ENCODE assay signal across 9 cellular contexts in the genomic region with DNA sequence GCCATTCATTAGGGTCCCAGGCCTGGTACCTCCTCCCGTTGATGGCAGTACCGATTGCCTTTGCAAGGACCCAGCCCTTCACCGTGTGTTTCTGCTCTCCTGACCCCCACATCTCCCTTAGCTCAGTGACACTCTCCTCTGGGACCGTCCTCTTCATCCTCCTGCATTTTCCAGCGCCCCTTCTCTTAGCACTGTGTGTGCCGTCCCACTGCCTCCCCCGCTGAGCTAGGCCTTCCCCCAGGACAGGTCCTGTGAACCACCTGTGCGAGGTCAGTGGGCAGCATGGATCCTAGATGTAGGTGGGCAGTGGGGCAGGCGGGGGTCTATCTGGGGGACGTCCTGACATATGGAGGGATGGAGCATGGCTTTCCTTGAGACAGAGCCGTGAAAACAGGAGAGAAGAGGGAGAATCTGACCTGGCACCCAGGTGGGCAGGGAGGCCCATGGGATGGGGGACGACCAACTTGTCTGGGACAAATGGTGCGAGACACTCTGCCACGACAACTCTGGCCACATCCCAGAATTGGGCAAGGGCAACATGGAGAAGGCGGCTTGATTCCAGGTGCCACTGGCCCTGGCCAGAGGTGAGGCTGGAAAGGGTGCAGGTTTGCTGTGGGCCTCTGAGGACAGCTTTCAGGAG.
DNase-seq lines count a peak whose midpoint lies in the region; ATAC-seq and TF ChIP-seq lines count a peak whose summit lies in the region.
"Had no signal": no experiment of that assay in that cellular context is flagged by ENCODE, and none has a peak within 500 bp of the region (broad histone marks: within the 10 kb centered on the region; RNA-seq: fewer than 3 reads in every experiment).

No MANE protein-coding gene starts in this region.

- H3K36me3 ChIP-seq in IMR-90 (ENCODE audit: control insufficient read depth, insufficient read depth, low read length) (no peaks in the 10 kb centered on the region), mesenchymal stem cell (ENCODE audit: control insufficient read depth in 1 of 2, insufficient read depth in 2 of 2, low read depth in 1 of 2, low read length in 2 of 2) (no peaks in the 10 kb centered on the region)

- H2BK15ac ChIP-seq in IMR-90 (ENCODE audit: low read depth, low read length) (peak overlapping the region; percentile 98; the same call in 2 of the 3 replicates), mesenchymal stem cell (ENCODE audit: low read depth, poor library complexity, severe bottlenecking) (peak overlapping the region; percentile 60)

- peak overlapping the region; percentile 87 for H2BK20ac ChIP-seq in IMR-90 (ENCODE audit: low read depth, low read length)

- H4K20me1 ChIP-seq in IMR-90 (ENCODE audit: insufficient read depth, low read length), result no peaks in the 10 kb centered on the region

- H3K14ac ChIP-seq in IMR-90 (replicated peaks; ENCODE audit: low read depth, low read length) (peak overlapping the region; percentile 92), mesenchymal stem cell (ENCODE audit: low read length in 2 of 2) (no peak overlapping the region)

- H3K27ac Mint-ChIP-seq in activated naive CD8-positive, alpha-beta T cell treated with anti-CD3 and anti-CD28 coated beads, Interleukin-2, amount 50 U/mL, for 24 hours, result no peak overlapping the region

- ATAC-seq in IMR-90 (ENCODE audit: low read depth), result no peak
- no peak for ATAC-seq in activated naive CD8-positive, alpha-beta T cell treated with anti-CD3 and anti-CD28 coated beads, Interleukin-2, amount 50 U/mL, for 24 hours
- ATAC-seq in GM19351 (IDR thresholded peaks at IDR 0.05; ENCODE audit: unreplicated experiment), result no peak

- H3K9me1 ChIP-seq in IMR-90 (ENCODE audit: insufficient read depth, low read length), result peaks cover 12% of the 10 kb centered on the region

- peak overlapping the region; percentile 71 for H3K9ac ChIP-seq in IMR-90 (ENCODE audit: low read depth, low read length)
- peak overlapping the region; percentile 80 for H3K9ac ChIP-seq in mesenchymal stem cell (ENCODE audit: low read length)

- H3K9me3 ChIP-seq in IMR-90 (ENCODE audit: control insufficient read depth, insufficient read depth, low read length) (no peaks in the 10 kb centered on the region), mesenchymal stem cell (ENCODE audit: control insufficient read depth, low read length) (no peaks in the 10 kb centered on the region)

- H3K27ac ChIP-seq in IMR-90 (ENCODE audit: insufficient read depth, low read length) (peak overlapping the region; percentile 89), dorsolateral prefrontal cortex (peak overlapping the region in 53 of 59 donors; percentile 2 to 87 (median 70)), mesenchymal stem cell (ENCODE audit: low read length, poor library complexity, severe bottlenecking) (peak overlapping the region; percentile 73), substantia nigra (ENCODE audit: low read depth, low read length, poor library complexity, severe bottlenecking) (peak overlapping the region; percentile 49)

- H4K91ac ChIP-seq in IMR-90 (ENCODE audit: insufficient read depth, low read depth, low read length) (peak overlapping the region; percentile 94), mesenchymal stem cell (ENCODE audit: low read length) (peak overlapping the region; percentile 87)

- H3K27me3 Mint-ChIP-seq in activated naive CD8-positive, alpha-beta T cell treated with anti-CD3 and anti-CD28 coated beads, Interleukin-2, amount 50 U/mL, for 24 hours, result peaks cover 29% of the 10 kb centered on the region

- peak overlapping the region; percentile 79 for H3K56ac ChIP-seq in IMR-90 (ENCODE audit: extremely low read depth, insufficient read depth, low read length)

- DNase-seq in IMR-90 (no peak), dorsolateral prefrontal cortex (no peak), mesenchymal stem cell (no peak), substantia nigra (lab: John Stamatoyannopoulos, UW) (no peak), AG08395 (ENCODE audit: low spot score) (no peak), mesenteric fat pad (ENCODE audit: low spot score) (no peak)
- no peak for DNase-seq in activated naive CD8-positive, alpha-beta T cell treated with anti-CD3 and anti-CD28 coated beads, Interleukin-2, amount 50 U/mL, for 24 hours
- DNase-seq: activated T-cell treated with anti-CD3 and anti-CD28 coated beads, Interleukin-2, amount 50 U/mL, for 48 hours had no signal

- peak overlapping the region; percentile 51 to 87 for H2BK12ac ChIP-seq in mesenchymal stem cell (ENCODE audit: low read length in 2 of 2)

- CTCF ChIA-PET in IMR-90 (lab: Yijun Ruan, JAX), result no interaction called here

- H3K4ac ChIP-seq in IMR-90 (ENCODE audit: low read depth, low read length) (peak overlapping the region; percentile 94), mesenchymal stem cell (ENCODE audit: low read depth in 1 of 2, low read length in 2 of 2) (peak overlapping the region in 1 of 2 experiments; percentile 86)

- H4K8ac ChIP-seq in IMR-90 (ENCODE audit: low read depth in 2 of 2, low read length in 2 of 2) (peak overlapping the region; percentile 90 to 91; a peak in 3 of 4 replicates), mesenchymal stem cell (ENCODE audit: low read length) (peak overlapping the region; percentile 59)

- WGBS in IMR-90 (ENCODE audit: extremely low coverage in 2 of 2, insufficient read length in 1 of 2), 2 experiments, result 73% methylated on average over 8 of the region's 15 CpGs; no CpG with 5 or more reads in 1 of the 2 experiments
- WGBS in mesenchymal stem cell, result 85% methylated on average over 15 of the region's 15 CpGs

- no peaks in the 10 kb centered on the region for H3K9me3 Mint-ChIP-seq in activated naive CD8-positive, alpha-beta T cell treated with anti-CD3 and anti-CD28 coated beads, Interleukin-2, amount 50 U/mL, for 24 hours

- H3K27me3 ChIP-seq in IMR-90 (ENCODE audit: control insufficient read depth, insufficient read depth, low read length), result peaks cover under 1% of the 10 kb centered on the region; the same call in 1 of the 2 replicates
- H3K27me3 ChIP-seq in dorsolateral prefrontal cortex, result no peaks in the 10 kb centered on the region
- H3K27me3 ChIP-seq in mesenchymal stem cell (ENCODE audit: control insufficient read depth in 1 of 2, insufficient read depth in 1 of 2, low read length in 2 of 2), result peaks cover 0 to 30% of the 10 kb centered on the region in 2 experiments

- H3K18ac ChIP-seq in IMR-90 (ENCODE audit: low read depth, low read length), result peak overlapping the region; percentile 56
- H3K18ac ChIP-seq in mesenchymal stem cell (ENCODE audit: low read depth in 1 of 2, low read length in 2 of 2), result peak overlapping the region; percentile 73 to 79

- TF ChIP-seq CTCF in IMR-90 (conservative IDR thresholded peaks at IDR 0.05; ENCODE audit: low read depth, low read length) (no peak), dorsolateral prefrontal cortex (IDR thresholded peaks at IDR 0.05 in 54 of 56, conservative IDR thresholded peaks at IDR 0.05 in 2 of 56; ENCODE audit: low read depth in 1 of 56, partially characterized antibody in 56 of 56) (no peak)

- dilution Hi-C loops in IMR-90 (cut with HindIII; ENCODE audit: low sequenced_read_pairs, unreplicated experiment), result no loop called here

- no peaks in the 10 kb centered on the region for H3K36me3 Mint-ChIP-seq in activated naive CD8-positive, alpha-beta T cell treated with anti-CD3 and anti-CD28 coated beads, Interleukin-2, amount 50 U/mL, for 24 hours (ENCODE audit: low read depth)

- H2AFZ ChIP-seq in IMR-90 (replicated peaks; ENCODE audit: low read length, poor library complexity), result peak overlapping the region; percentile 95
- H2AFZ ChIP-seq in mesenchymal stem cell (ENCODE audit: low read depth, low read length), result no peak overlapping the region

- H3K4me3 ChIP-seq in IMR-90 (ENCODE audit: insufficient read depth, low read depth, low read length), result peak overlapping the region; percentile 10; the same call in 1 of the 2 replicates
- peak overlapping the region in 49 of 59 donors; percentile 32 to 72 (median 54) for H3K4me3 ChIP-seq in dorsolateral prefrontal cortex
- peak overlapping the region in 1 of 2 experiments; percentile 71 for H3K4me3 ChIP-seq in mesenchymal stem cell (ENCODE audit: insufficient read depth in 1 of 2, low read depth in 1 of 2, low read length in 2 of 2)

- H3K23ac ChIP-seq in IMR-90 (ENCODE audit: low read depth, low read length) (peak overlapping the region; percentile 66; the same call in 1 of the 2 replicates), mesenchymal stem cell (ENCODE audit: low read length in 2 of 2) (peak overlapping the region in 1 of 2 experiments; percentile 51)

- BruUV-seq in IMR-90 (replicated peaks; lab: Mats Ljungman, UMichigan), result no TSS peak

- POLR2A ChIA-PET in IMR-90 (lab: Charles Lee; ENCODE audit: unreplicated experiment), result interaction anchor here (1.3 kb wide), 1 partner anchor 19 kb away, joined by 6 read pairs; no protein-coding TSS in a partner anchor

- peak overlapping the region; percentile 86 for H4K5ac ChIP-seq in IMR-90 (ENCODE audit: low read depth, low read length)

- no peak for TF ChIP-seq POLR2A in IMR-90 (IDR thresholded peaks at IDR 0.05; ENCODE audit: low read depth, low read length)

- intact Hi-C loops in IMR-90 (cut with micrococcal nuclease), result loop anchor here (1.0 kb wide), 1 partner anchor 88 kb away; no protein-coding TSS in a partner anchor
- intact Hi-C loops in dorsolateral prefrontal cortex (cut with DNase I), result loop anchor here in 1 of 2 donors (2.0 kb wide), 1 partner anchor 89 kb away; the partner anchor contains the start of gene KLF15

- no peaks in the 10 kb centered on the region for H3K4me1 Mint-ChIP-seq in activated naive CD8-positive, alpha-beta T cell treated with anti-CD3 and anti-CD28 coated beads, Interleukin-2, amount 50 U/mL, for 24 hours

- H3K79me1 ChIP-seq in IMR-90 (ENCODE audit: low read depth in 1 of 2, low read length in 2 of 2) (no peaks in the 10 kb centered on the region), mesenchymal stem cell (replicated peaks; ENCODE audit: low read length, poor library complexity, severe bottlenecking) (no peaks in the 10 kb centered on the region)

- in situ Hi-C loops in IMR-90 (cut with MboI; ENCODE audit: low sequenced_read_pairs), result no loop called here

- H2BK120ac ChIP-seq in IMR-90 (ENCODE audit: low read depth, low read length) (peak overlapping the region; percentile 91), mesenchymal stem cell (ENCODE audit: low read depth, low read length) (peak overlapping the region; percentile 39)

- H2AK9ac ChIP-seq in IMR-90 (replicated peaks; ENCODE audit: low read depth, low read length, poor library complexity), result peak overlapping the region; percentile 85

- H2BK5ac ChIP-seq in IMR-90 (ENCODE audit: low read depth, low read length, poor library complexity, severe bottlenecking) (peak overlapping the region; percentile 82), mesenchymal stem cell (ENCODE audit: low read depth, low read length, poor library complexity, severe bottlenecking) (no peak overlapping the region)

- peak overlapping the region; percentile 63 for H3K4me2 ChIP-seq in IMR-90 (ENCODE audit: low read depth, low read length)
- H3K4me2 ChIP-seq in mesenchymal stem cell (ENCODE audit: low read length, poor library complexity, severe bottlenecking), result no peak overlapping the region

- H2AK5ac ChIP-seq in IMR-90 (ENCODE audit: low read depth, low read length), result peak overlapping the region; percentile 99
- peak overlapping the region; percentile 37 for H2AK5ac ChIP-seq in mesenchymal stem cell (ENCODE audit: low read length, severe bottlenecking)

- peaks cover 16% of the 10 kb centered on the region for H3K4me1 ChIP-seq in IMR-90 (ENCODE audit: control insufficient read depth, insufficient read depth, low read length)
- peaks cover 18% of the 10 kb centered on the region for H3K4me1 ChIP-seq in mesenchymal stem cell (ENCODE audit: control insufficient read depth, insufficient read depth, low read depth, low read length)

- H3K4me3 Mint-ChIP-seq in activated naive CD8-positive, alpha-beta T cell treated with anti-CD3 and anti-CD28 coated beads, Interleukin-2, amount 50 U/mL, for 24 hours, result no peak overlapping the region

- no peak for TF ChIP-seq RAD21 in IMR-90 (IDR thresholded peaks at IDR 0.05; ENCODE audit: low read length)
